12 cellular contexts compared by ENCODE assay signal in the genomic region with DNA sequence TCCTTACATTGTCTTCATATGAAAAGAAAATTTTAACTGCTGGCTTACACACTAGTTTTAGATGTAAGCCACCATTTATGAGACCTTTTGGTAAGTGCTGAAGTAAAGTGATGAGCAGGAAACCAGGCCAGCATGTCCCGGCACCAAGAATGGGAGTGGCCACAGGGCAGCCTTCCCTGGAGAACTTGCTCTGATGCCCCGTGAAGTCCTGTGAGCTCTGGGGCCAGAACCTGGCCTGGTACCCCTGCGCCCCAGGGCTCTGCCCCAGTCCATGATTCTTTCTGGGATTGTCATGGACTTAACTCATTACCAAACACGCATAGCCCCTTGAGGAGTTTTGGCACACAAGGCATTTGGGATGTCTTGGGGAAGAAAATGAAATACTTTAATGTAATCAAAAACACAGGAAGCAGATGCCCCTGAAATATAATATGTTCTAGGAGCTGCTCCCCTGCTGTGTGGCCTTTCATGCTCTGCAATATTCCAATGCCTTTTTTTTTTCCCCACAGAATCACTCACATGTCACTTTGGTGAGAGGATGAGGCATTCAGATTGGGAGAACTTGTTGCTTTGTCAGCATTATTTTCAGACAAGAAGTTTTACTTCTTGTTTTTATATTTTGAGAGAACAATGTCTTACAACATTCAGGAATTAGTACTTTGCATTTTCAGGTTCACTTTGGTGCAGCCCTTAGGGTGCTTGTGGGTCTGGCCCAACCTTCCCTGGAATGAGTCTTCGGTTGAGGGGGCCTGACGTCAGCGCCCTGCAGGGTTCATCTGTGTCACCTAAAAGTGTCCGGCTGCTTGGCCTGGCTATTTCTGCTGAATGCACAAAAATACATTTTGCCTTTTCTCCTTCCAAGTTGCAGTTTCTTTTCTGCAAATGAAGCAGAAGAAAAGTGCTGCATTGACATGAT. TPM values are rescaled to one million over a fixed set of nuclear protein-coding genes. Genes with fewer than 3 reads are reported as not detected.
DNase-seq lines count a peak whose midpoint lies in the region; ATAC-seq and TF ChIP-seq lines count a peak whose summit lies in the region.
"Had no signal": no experiment of that assay in that cellular context is flagged by ENCODE, and none has a peak within 500 bp of the region (broad histone marks: within the 10 kb centered on the region; RNA-seq: fewer than 3 reads in every experiment).

No MANE protein-coding gene starts in this region.

- H3K27me3 ChIP-seq in spleen (replicated peaks in 1 of 7), result peaks cover 0 to 4% (median 0%) of the 10 kb centered on the region in 7 donors
- H3K27me3 ChIP-seq: ovary, tibial nerve had no signal

- CTCF ChIA-PET in HEK293 (lab: Yijun Ruan, JAX), result no interaction called here

- POLR2A ChIA-PET in HEK293 (lab: Yijun Ruan, JAX), result no interaction called here

- no peaks in the 10 kb centered on the region for H3K4me1 Mint-ChIP-seq in activated naive CD8-positive, alpha-beta T cell treated with anti-CD3 and anti-CD28 coated beads, Interleukin-2, amount 50 U/mL, for 24 hours
- H3K4me1 Mint-ChIP-seq: CD4-positive, CD25-positive, alpha-beta regulatory T cell had no signal

- H3K27me3 Mint-ChIP-seq in activated naive CD8-positive, alpha-beta T cell treated with anti-CD3 and anti-CD28 coated beads, Interleukin-2, amount 50 U/mL, for 24 hours, result no peaks in the 10 kb centered on the region

- WGBS in spleen, 5 donors, result 63 to 81% (median 75%) methylated on average over 8 of the region's 8 CpGs

- no peak overlapping the region for H3K27ac Mint-ChIP-seq in activated naive CD8-positive, alpha-beta T cell treated with anti-CD3 and anti-CD28 coated beads, Interleukin-2, amount 50 U/mL, for 24 hours
- H3K27ac Mint-ChIP-seq: activated CD8-positive, alpha-beta T cell treated with anti-CD3 and anti-CD28 coated beads, Interleukin-2, amount 10 ng/mL, durations not matched to agents 7 days and 5 days; CD4-positive, CD25-positive, alpha-beta regulatory T cell had no signal

- no peak overlapping the region for H3K27ac ChIP-seq in HEK293 (ENCODE audit: extremely low read depth, low read depth, low read length)
- peak overlapping the region; percentile 7 for H3K27ac ChIP-seq in caudate nucleus (ENCODE audit: low read depth, low read length)
- H3K27ac ChIP-seq in spleen, result peak overlapping the region in 5 of 8 donors; percentile 22 to 67 (median 56)
- H3K27ac ChIP-seq: ovary had no signal

- H3K4me3 Mint-ChIP-seq in activated naive CD8-positive, alpha-beta T cell treated with anti-CD3 and anti-CD28 coated beads, Interleukin-2, amount 50 U/mL, for 24 hours, result no peak overlapping the region
- H3K4me3 Mint-ChIP-seq: activated CD8-positive, alpha-beta T cell treated with anti-CD3 and anti-CD28 coated beads, Interleukin-2, amount 10 ng/mL, durations not matched to agents 7 days and 5 days; CD4-positive, CD25-positive, alpha-beta regulatory T cell had no signal

- H3K36me3 Mint-ChIP-seq in activated naive CD8-positive, alpha-beta T cell treated with anti-CD3 and anti-CD28 coated beads, Interleukin-2, amount 50 U/mL, for 24 hours (ENCODE audit: low read depth), result peaks cover 2% of the 10 kb centered on the region
- H3K36me3 Mint-ChIP-seq: CD4-positive, CD25-positive, alpha-beta regulatory T cell had no signal

- H3K36me3 ChIP-seq in HEK293 (ENCODE audit: control insufficient read depth in 2 of 2, insufficient read depth in 1 of 2, low read length in 2 of 2), result no peaks in the 10 kb centered on the region
- no peaks in the 10 kb centered on the region for H3K36me3 ChIP-seq in spleen
- H3K36me3 ChIP-seq: ovary, tibial nerve had no signal

- no peak for DNase-seq in caudate nucleus (lab: John Stamatoyannopoulos, UW)
- no peak for DNase-seq in left lobe of liver (ENCODE audit: low spot score)
- no peak for DNase-seq in spleen
- DNase-seq in AG08395 (ENCODE audit: low spot score), result no peak
- DNase-seq in activated naive CD8-positive, alpha-beta T cell treated with anti-CD3 and anti-CD28 coated beads, Interleukin-2, amount 50 U/mL, for 24 hours, result no peak
- no peak for DNase-seq in NCI-H1436 (lab: John Stamatoyannopoulos, UW)
- DNase-seq in NCI-H69 (lab: John Stamatoyannopoulos, UW), result no peak
- DNase-seq: activated CD8-positive, alpha-beta T cell treated with anti-CD3 and anti-CD28 coated beads, Interleukin-2, amount 10 ng/mL, durations not matched to agents 7 days and 5 days; CD4-positive, CD25-positive, alpha-beta regulatory T cell; ovary had no signal

- peak; percentile 64 for ATAC-seq in left lobe of liver
- ATAC-seq in activated naive CD8-positive, alpha-beta T cell treated with anti-CD3 and anti-CD28 coated beads, Interleukin-2, amount 50 U/mL, for 24 hours, result no peak
- ATAC-seq: activated CD8-positive, alpha-beta T cell treated with anti-CD3 and anti-CD28 coated beads, Interleukin-2, amount 10 ng/mL, durations not matched to agents 7 days and 5 days had no signal

- intact Hi-C loops in spleen (cut with DNase I; ENCODE audit: low total_unique reads), result no loop called here

- TF ChIP-seq CTCF in HEK293 (tag by site-specific recombination; IDR thresholded peaks at IDR 0.05) (no peak), spleen (IDR thresholded peaks at IDR 0.05 in 8 of 11, conservative IDR thresholded peaks at IDR 0.05 in 3 of 11) (no peak)

- H3K4me1 ChIP-seq in HEK293 (ENCODE audit: control insufficient read depth, insufficient read depth, low read length) (no peaks in the 10 kb centered on the region), spleen (no peaks in the 10 kb centered on the region)
- H3K4me1 ChIP-seq: tibial nerve had no signal

- no peaks in the 10 kb centered on the region for H3K9me3 ChIP-seq in HEK293 (ENCODE audit: control insufficient read depth, insufficient read depth, low read depth, low read length)
- H3K9me3 ChIP-seq in spleen, result peaks cover 0 to 21% (median 12%) of the 10 kb centered on the region in 8 donors
- H3K9me3 ChIP-seq: ovary had no signal

- peaks cover 10% of the 10 kb centered on the region for H3K9me3 Mint-ChIP-seq in activated naive CD8-positive, alpha-beta T cell treated with anti-CD3 and anti-CD28 coated beads, Interleukin-2, amount 50 U/mL, for 24 hours

- no peak for TF ChIP-seq POLR2A in spleen (IDR thresholded peaks at IDR 0.05)

- no peak overlapping the region for H3K4me3 ChIP-seq in HEK293 (ENCODE audit: low read depth, low read length)
- H3K4me3 ChIP-seq in spleen, result no peak overlapping the region
- H3K4me3 ChIP-seq: ovary, tibial nerve had no signal

TF ChIP-seq in HEK293, 187 proteins besides CTCF, POLR2A, EP300 and RAD21:
- TF ChIP-seq SCRT2 (tag by site-specific recombination; IDR thresholded peaks at IDR 0.05) (0 out of 2 replicates have a peak, but pooled peaks have one; percentile 20), ZNF138 (tag by site-specific recombination; IDR thresholded peaks at IDR 0.05; ENCODE audit: borderline replicate concordance) (no peak)

RNA-seq across cellular contexts. Expression of a gene that starts 53.2 kb away (rescaled TPM):
- 50.3 TPM for total RNA-seq in left lobe of liver
- 100 to 1,000 TPM; 262 to 549 (median 387) TPM for total RNA-seq in spleen
- polyA plus RNA-seq in spleen, result 10 to 100 TPM; 22.7 to 64.5 (median 44.7) TPM
- total RNA-seq: activated CD8-positive, alpha-beta T cell treated with anti-CD3 and anti-CD28 coated beads, Interleukin-2, amount 10 ng/mL, durations not matched to agents 7 days and 5 days; CD4-positive, CD25-positive, alpha-beta regulatory T cell had no signal
- polyA plus RNA-seq: CD4-positive, CD25-positive, alpha-beta regulatory T cell had no signal
